ENCODE assay signal across 23 cellular contexts in the genomic region with DNA sequence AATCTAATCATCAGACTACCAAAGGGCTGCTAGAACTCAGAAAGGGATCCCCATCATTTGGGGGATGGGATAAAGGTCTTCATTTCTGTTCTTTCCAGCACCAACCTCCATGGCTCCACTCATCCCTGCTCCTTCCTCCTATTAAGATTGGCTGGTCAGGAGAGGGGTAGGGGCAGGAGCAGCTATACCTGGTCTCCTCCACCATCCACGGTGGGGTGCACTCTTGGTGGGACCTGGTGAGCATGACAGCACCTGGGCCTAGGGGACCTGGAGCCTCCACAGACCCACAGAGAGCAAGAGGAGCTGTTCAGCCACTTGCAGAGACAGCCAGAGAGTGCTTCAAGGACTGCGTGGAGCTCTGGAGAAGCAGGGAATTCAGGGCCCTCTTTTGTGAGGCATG. TPM values are rescaled to one million over a fixed set of nuclear protein-coding genes. Genes with fewer than 3 reads are reported as not detected.
"Had no signal": no experiment of that assay in that cellular context is flagged by ENCODE, and none has a peak within 500 bp of the region (broad histone marks: within the 10 kb centered on the region; RNA-seq: fewer than 3 reads in every experiment).

No MANE protein-coding gene starts in this region.

- H2AFZ ChIP-seq: hepatocyte had no signal

- DNase-seq: dermis blood vessel endothelial cell; erythroblast; foreskin melanocyte; left lung; lower lobe of right lung; natural killer cell; ovary; right lobe of liver; stimulated activated CD4-positive, alpha-beta T cell treated with anti-CD3 and anti-CD28 coated beads, Interleukin-4, amount 100 ng/mL, for 1 hour; stimulated activated CD8-positive, alpha-beta memory T cell treated with anti-CD3 and anti-CD28 coated beads, Interleukin-4, amount 100 ng/mL, for 48 hours; stimulated activated naive CD8-positive, alpha-beta T cell treated with anti-CD3 and anti-CD28 coated beads, Interleukin-15, Interleukin-2, amounts not matched to agents 100 U/mL and 50 U/mL, for 24 hours; thyroid gland; uterus had no signal

- H3K4me3 Mint-ChIP-seq: memory B cell; mesothelial cell of epicardium; natural killer cell; neural crest cell; stimulated activated effector memory CD8-positive, alpha-beta T cell treated with anti-CD3 and anti-CD28 coated beads, Interleukin-12 subunit alpha, Interleukin-12 subunit beta, amount 100 ng/mL, for 72 hours; type B pancreatic cell had no signal

- H3K36me3 Mint-ChIP-seq: memory B cell; mesothelial cell of epicardium; natural killer cell; stimulated activated effector memory CD8-positive, alpha-beta T cell treated with anti-CD3 and anti-CD28 coated beads, Interleukin-12 subunit alpha, Interleukin-12 subunit beta, amount 100 ng/mL, for 72 hours had no signal

- H3K9me3 Mint-ChIP-seq: memory B cell; mesothelial cell of epicardium; natural killer cell; neural crest cell; stimulated activated effector memory CD8-positive, alpha-beta T cell treated with anti-CD3 and anti-CD28 coated beads, Interleukin-12 subunit alpha, Interleukin-12 subunit beta, amount 100 ng/mL, for 72 hours; type B pancreatic cell had no signal

- ATAC-seq: left lung; lower lobe of right lung; natural killer cell; right lobe of liver; stimulated activated effector memory CD8-positive, alpha-beta T cell treated with anti-CD3 and anti-CD28 coated beads, Interleukin-12 subunit alpha, Interleukin-12 subunit beta, amount 100 ng/mL, for 72 hours; stimulated activated naive CD8-positive, alpha-beta T cell treated with anti-CD3 and anti-CD28 coated beads, Interleukin-15, Interleukin-2, amounts not matched to agents 100 U/mL and 50 U/mL, for 24 hours had no signal

- H3K27ac ChIP-seq: hepatocyte, left lung, lower lobe of right lung, ovary, right lobe of liver, suprapubic skin, thyroid gland, uterus had no signal

- H3K9me3 ChIP-seq: left lung, lower lobe of right lung, ovary, right lobe of liver, suprapubic skin, thyroid gland, uterus had no signal

- H3K27ac Mint-ChIP-seq: memory B cell; mesothelial cell of epicardium; progenitor cell of endocrine pancreas; stimulated activated effector memory CD8-positive, alpha-beta T cell treated with anti-CD3 and anti-CD28 coated beads, Interleukin-12 subunit alpha, Interleukin-12 subunit beta, amount 100 ng/mL, for 72 hours; type B pancreatic cell had no signal

- H3K4me2 ChIP-seq: hepatocyte had no signal

- H3K4me3 ChIP-seq: hepatocyte, left lung, lower lobe of right lung, ovary, right lobe of liver, suprapubic skin, thyroid gland, uterus had no signal

- H3K79me2 ChIP-seq: hepatocyte had no signal

- H3K36me3 ChIP-seq: left lung, lower lobe of right lung, ovary, right lobe of liver, suprapubic skin, thyroid gland, uterus had no signal

RNA-seq across cellular contexts. Expression of gene ULBP2, which starts 6.1 kb away (rescaled TPM):
- total RNA-seq: progenitor cell of endocrine pancreas had no signal

RNA-seq across cellular contexts. Expression of gene RAET1G, which starts 12.7 kb away (rescaled TPM):
- total RNA-seq: dermis blood vessel endothelial cell, mesothelial cell of epicardium, myocyte, neural crest cell, progenitor cell of endocrine pancreas, right lobe of liver had no signal

RNA-seq across cellular contexts. Expression of gene ULBP1, which starts 28.1 kb away (rescaled TPM):
- total RNA-seq: uterus had no signal

RNA-seq across cellular contexts. Expression of gene RAET1E, which starts 37.8 kb away (rescaled TPM):
- total RNA-seq: dermis blood vessel endothelial cell, endothelial cell of umbilical vein, hepatocyte, lower lobe of right lung, mesothelial cell of epicardium, natural killer cell, neural crest cell, progenitor cell of endocrine pancreas, right lobe of liver had no signal
- polyA plus RNA-seq: hepatocyte had no signal
